Comparison of ENCODE assay signal across 23 cellular contexts in the genomic region with DNA sequence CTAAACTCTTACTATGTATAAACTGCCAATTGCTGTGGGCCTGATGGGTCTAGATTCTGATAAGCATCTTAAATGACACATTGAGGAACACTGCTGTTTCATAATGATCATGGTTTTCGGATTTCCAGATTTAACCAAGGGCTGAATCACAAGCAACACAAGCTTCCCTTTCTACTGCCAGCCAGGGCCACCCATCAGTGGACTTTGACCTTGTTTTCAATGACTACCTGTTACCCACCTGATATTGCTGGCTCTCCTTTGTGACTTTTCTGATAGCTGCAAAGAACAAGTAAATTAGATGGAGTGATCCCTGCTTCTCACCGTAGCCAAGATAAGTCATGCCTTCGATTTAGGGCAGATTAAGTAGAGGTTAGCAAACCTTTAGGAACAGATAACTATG.
DNase-seq lines count a peak whose midpoint lies in the region; ATAC-seq, FAIRE-seq and TF ChIP-seq lines count a peak whose summit lies in the region.
"Had no signal": no experiment of that assay in that cellular context is flagged by ENCODE, and none has a peak within 500 bp of the region (broad histone marks: within the 10 kb centered on the region; RNA-seq: fewer than 3 reads in every experiment).

No MANE protein-coding gene starts in this region.

- DNase-seq in NOMO-1 treated with DMSO at 0.1 percent for 48 hours (lab: John Stamatoyannopoulos, UW; ENCODE audit: unreplicated experiment) (peak; percentile 56), NOMO-1 treated with dmso at 0.1 percent for 144 hours (lab: John Stamatoyannopoulos, UW; ENCODE audit: unreplicated experiment) (no peak), SW480 (ENCODE audit: low spot score) (peak; percentile 64), HepG2 (ENCODE audit: low spot score) (peak; percentile 23), stomach (peak; percentile 38), HPDE6-E6E7 (ENCODE audit: extremely low spot score) (no peak), dermis blood vessel endothelial cell (no peak), OCI-M1 (lab: John Stamatoyannopoulos, UW) (no peak)
- DNase-seq: 8988T; ACHN; AML-193; BE2C; CD4-positive, alpha-beta T cell; CD8-positive, alpha-beta memory T cell; DMS79; EL; GDM1; GOT3; HCEC 1CT had no signal

- intact Hi-C loops in HepG2 (cut with micrococcal nuclease; ENCODE audit: unreplicated experiment), result no loop called here
- intact Hi-C loops in stomach (cut with DNase I; ENCODE audit: low total_unique reads), result no loop called here

- no TSS peak for BruUV-seq in HepG2 (replicated peaks; lab: Mats Ljungman, UMichigan)

- H3K27me3 ChIP-seq in HepG2 (ENCODE audit: control insufficient read depth in 1 of 2, insufficient read depth in 2 of 2, low read length in 2 of 2), result no peaks in the 10 kb centered on the region
- H3K27me3 ChIP-seq in stomach, result no peaks in the 10 kb centered on the region
- H3K27me3 ChIP-seq: BLaER1 treated with 17β-estradiol and CSF1 and Interleukin-3, amounts not matched to agents 10 nM and 100 nM had no signal

- no peak for ATAC-seq in HepG2
- ATAC-seq: A549, GM12878 had no signal

- H3K27ac ChIP-seq in HepG2 (ENCODE audit: extremely low read length, insufficient read depth, low read length) (no peak overlapping the region), stomach (no peak overlapping the region)
- H3K27ac ChIP-seq: A549; BLaER1 treated with 17β-estradiol and CSF1 and Interleukin-3, amounts not matched to agents 10 nM and 100 nM had no signal

- TF ChIP-seq EP300 in HepG2 (IDR thresholded peaks at IDR 0.05; ENCODE audit: low read depth in 2 of 2, low read length in 2 of 2), result no peak
- TF ChIP-seq EP300 in HepG2 (CRISPR knock-in tag; IDR thresholded peaks at IDR 0.05; ENCODE audit: borderline replicate concordance), result no peak
- no peak for TF ChIP-seq EP300 in stomach (IDR thresholded peaks at IDR 0.05)

- TF ChIP-seq POLR2A in HepG2 (IDR thresholded peaks at IDR 0.05; ENCODE audit: insufficient read depth in 1 of 2, low read depth in 2 of 2, low read length in 2 of 2) (no peak), stomach (IDR thresholded peaks at IDR 0.05) (no peak)

- no peak overlapping the region for H3K4me2 ChIP-seq in HepG2 (ENCODE audit: low read depth, low read length)
- H3K4me2 ChIP-seq: A549; BLaER1 treated with 17β-estradiol and CSF1 and Interleukin-3, amounts not matched to agents 10 nM and 100 nM had no signal

- POLR2A ChIA-PET in HepG2 (lab: Yijun Ruan, JAX), result no interaction called here

- H3K4me1 ChIP-seq in HepG2 (ENCODE audit: insufficient read depth, low read length), result no peaks in the 10 kb centered on the region
- peaks cover 0 to 7% (median 0%) of the 10 kb centered on the region in 4 donors for H3K4me1 ChIP-seq in stomach
- H3K4me1 ChIP-seq: A549; BE2C; BLaER1 treated with 17β-estradiol and CSF1 and Interleukin-3, amounts not matched to agents 10 nM and 100 nM had no signal

- FAIRE-seq in HepG2 (lab: Jason Lieb, UNC), result no peak
- FAIRE-seq: A549, GM12878, H54 had no signal

- H3K9me3 ChIP-seq in HepG2 (ENCODE audit: low read length) (no peaks in the 10 kb centered on the region), stomach (no peaks in the 10 kb centered on the region)
- H3K9me3 ChIP-seq: A549; BE2C; BLaER1 treated with 17β-estradiol and CSF1 and Interleukin-3, amounts not matched to agents 10 nM and 100 nM had no signal

- H3K4me3 ChIP-seq in HepG2 (replicated peaks in 1 of 3; ENCODE audit: insufficient read depth in 1 of 3, low read depth in 2 of 3, low read length in 3 of 3) (no peak overlapping the region), stomach (no peak overlapping the region)
- H3K4me3 ChIP-seq: A549; BLaER1 treated with 17β-estradiol and CSF1 and Interleukin-3, amounts not matched to agents 10 nM and 100 nM; GM12878 had no signal

- CTCF ChIA-PET in HepG2 (lab: Yijun Ruan, JAX; ENCODE audit: low intra/inter-chr PET ratio, low total read pairs), result interaction anchor here (0.6 kb wide), 1 partner anchor 574 kb away, joined by 3 read pairs; no protein-coding TSS in a partner anchor

- in situ Hi-C loops in HepG2 (cut with HindIII; ENCODE audit: extremely low pct_ligation_motif_present, low pct_unique_long_range_greater_than_20kb), result no loop called here

- no peaks in the 10 kb centered on the region for H3K36me3 ChIP-seq in HepG2 (replicated peaks in 1 of 2; ENCODE audit: control insufficient read depth in 1 of 2, insufficient read depth in 2 of 2, low read length in 2 of 2)
- H3K36me3 ChIP-seq in stomach, result no peaks in the 10 kb centered on the region
- H3K36me3 ChIP-seq: BE2C; BLaER1 treated with 17β-estradiol and CSF1 and Interleukin-3, amounts not matched to agents 10 nM and 100 nM had no signal

- H2AFZ ChIP-seq in HepG2 (ENCODE audit: low read length), result no peak overlapping the region

- WGBS in HepG2 (ENCODE audit: low lambda C conversion rate), result 0% methylated on average over 3 of the region's 3 CpGs
- 24 to 52% (median 31%) methylated on average over 3 of the region's 3 CpGs for WGBS in stomach, 5 donors

- no peak for TF ChIP-seq CTCF in HepG2 (CRISPR knock-in tag; IDR thresholded peaks at IDR 0.05)
- TF ChIP-seq CTCF in stomach (IDR thresholded peaks at IDR 0.05), result no peak

- H4K20me1 ChIP-seq in HepG2 (ENCODE audit: insufficient read depth, low read length), result no peaks in the 10 kb centered on the region
- H4K20me1 ChIP-seq: BLaER1 treated with 17β-estradiol and CSF1 and Interleukin-3, amounts not matched to agents 10 nM and 100 nM had no signal

- no peak overlapping the region for H3K9ac ChIP-seq in HepG2 (ENCODE audit: insufficient read depth, low read depth, low read length)
- H3K9ac ChIP-seq: BLaER1 treated with 17β-estradiol and CSF1 and Interleukin-3, amounts not matched to agents 10 nM and 100 nM had no signal

- TF ChIP-seq RAD21 in HepG2 (CRISPR knock-in tag; IDR thresholded peaks at IDR 0.05), result no peak

- no peaks in the 10 kb centered on the region for H3K79me2 ChIP-seq in HepG2 (ENCODE audit: insufficient read depth, low read length)

TF ChIP-seq in HepG2, 621 proteins besides CTCF, POLR2A, EP300 and RAD21:
- TF ChIP-seq NR2F1 (CRISPR knock-in tag; IDR thresholded peaks at IDR 0.05) (no peak), ZNF644 (CRISPR knock-in tag; IDR thresholded peaks at IDR 0.05; ENCODE audit: low read depth) (no peak), FOXA1 (IDR thresholded peaks at IDR 0.05) (no peak), FOXA1 (CRISPR knock-in tag; IDR thresholded peaks at IDR 0.05) (no peak), ZNF7 (CRISPR knock-in tag; IDR thresholded peaks at IDR 0.05) (no peak), PTBP1 (IDR thresholded peaks at IDR 0.05; ENCODE audit: low read depth, low read length, poor library complexity, severe bottlenecking) (no peak), KDM2A (CRISPR knock-in tag; IDR thresholded peaks at IDR 0.05; ENCODE audit: borderline replicate concordance, low read depth) (no peak), KDM5B (CRISPR knock-in tag; IDR thresholded peaks at IDR 0.05; ENCODE audit: borderline replicate concordance) (no peak), MZF1 (CRISPR knock-in tag; IDR thresholded peaks at IDR 0.05; ENCODE audit: borderline replicate concordance) (no peak), ZNF331 (CRISPR knock-in tag; IDR thresholded peaks at IDR 0.05) (no peak), ZNF788 (CRISPR knock-in tag; IDR thresholded peaks at IDR 0.05; ENCODE audit: borderline replicate concordance) (no peak), PAX8 (CRISPR knock-in tag; IDR thresholded peaks at IDR 0.05; ENCODE audit: borderline replicate concordance) (no peak)
- TF ChIP-seq, protein P1, sequence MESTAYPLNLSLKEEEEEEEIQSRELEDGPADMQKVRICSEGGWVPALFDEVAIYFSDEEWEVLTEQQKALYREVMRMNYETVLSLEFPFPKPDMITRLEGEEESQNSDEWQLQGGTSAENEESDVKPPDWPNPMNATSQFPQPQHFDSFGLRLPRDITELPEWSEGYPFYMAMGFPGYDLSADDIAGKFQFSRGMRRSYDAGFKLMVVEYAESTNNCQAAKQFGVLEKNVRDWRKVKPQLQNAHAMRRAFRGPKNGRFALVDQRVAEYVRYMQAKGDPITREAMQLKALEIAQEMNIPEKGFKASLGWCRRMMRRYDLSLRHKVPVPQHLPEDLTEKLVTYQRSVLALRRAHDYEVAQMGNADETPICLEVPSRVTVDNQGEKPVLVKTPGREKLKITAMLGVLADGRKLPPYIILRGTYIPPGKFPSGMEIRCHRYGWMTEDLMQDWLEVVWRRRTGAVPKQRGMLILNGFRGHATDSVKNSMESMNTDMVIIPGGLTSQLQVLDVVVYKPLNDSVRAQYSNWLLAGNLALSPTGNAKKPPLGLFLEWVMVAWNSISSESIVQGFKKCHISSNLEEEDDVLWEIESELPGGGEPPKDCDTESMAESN (CRISPR knock-in tag; conservative IDR thresholded peaks at IDR 0.05), result no peak
- TF ChIP-seq, protein P2, sequence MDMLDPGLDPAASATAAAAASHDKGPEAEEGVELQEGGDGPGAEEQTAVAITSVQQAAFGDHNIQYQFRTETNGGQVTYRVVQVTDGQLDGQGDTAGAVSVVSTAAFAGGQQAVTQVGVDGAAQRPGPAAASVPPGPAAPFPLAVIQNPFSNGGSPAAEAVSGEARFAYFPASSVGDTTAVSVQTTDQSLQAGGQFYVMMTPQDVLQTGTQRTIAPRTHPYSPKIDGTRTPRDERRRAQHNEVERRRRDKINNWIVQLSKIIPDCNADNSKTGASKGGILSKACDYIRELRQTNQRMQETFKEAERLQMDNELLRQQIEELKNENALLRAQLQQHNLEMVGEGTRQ (IDR thresholded peaks at IDR 0.05; ENCODE audit: low read depth, low read length), result no peak
- TF ChIP-seq, protein P2 (CRISPR knock-in tag; IDR thresholded peaks at IDR 0.05; ENCODE audit: borderline replicate concordance), result no peak
- TF ChIP-seq, protein P3, sequence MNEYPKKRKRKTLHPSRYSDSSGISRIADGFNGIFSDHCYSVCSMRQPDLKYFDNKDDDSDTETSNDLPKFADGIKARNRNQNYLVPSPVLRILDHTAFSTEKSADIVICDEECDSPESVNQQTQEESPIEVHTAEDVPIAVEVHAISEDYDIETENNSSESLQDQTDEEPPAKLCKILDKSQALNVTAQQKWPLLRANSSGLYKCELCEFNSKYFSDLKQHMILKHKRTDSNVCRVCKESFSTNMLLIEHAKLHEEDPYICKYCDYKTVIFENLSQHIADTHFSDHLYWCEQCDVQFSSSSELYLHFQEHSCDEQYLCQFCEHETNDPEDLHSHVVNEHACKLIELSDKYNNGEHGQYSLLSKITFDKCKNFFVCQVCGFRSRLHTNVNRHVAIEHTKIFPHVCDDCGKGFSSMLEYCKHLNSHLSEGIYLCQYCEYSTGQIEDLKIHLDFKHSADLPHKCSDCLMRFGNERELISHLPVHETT (CRISPR knock-in tag; conservative IDR thresholded peaks at IDR 0.05), result no peak

Comparison
In these comparisons a context has a peak if more than half of its experiments do, and no peak if none do; other contexts are left out.
1. DNase-seq: peak in NOMO-1 treated with DMSO at 0.1 percent for 48 hours (single experiment), SW480 (single experiment), HepG2 (single experiment) and stomach (single experiment); none in NOMO-1 treated with dmso at 0.1 percent for 144 hours (single experiment), HPDE6-E6E7 (single experiment), dermis blood vessel endothelial cell (single experiment) and OCI-M1 (single experiment).